ENCODE assay signal across 11 cellular contexts in genomic region chr3:50156549-50156948, GRCh38. TPM values are rescaled to one million over a fixed set of nuclear protein-coding genes. Genes with fewer than 3 reads are reported as not detected.
A peak's percentile ranks its signal among the peaks of the same experiment; 100 is the strongest.
DNase-seq lines count a peak whose midpoint lies in the region; ATAC-seq and TF ChIP-seq lines count a peak whose summit lies in the region.
"Had no signal": no experiment of that assay in that cellular context is flagged by ENCODE, and none has a peak within 500 bp of the region (broad histone marks: within the 10 kb centered on the region; RNA-seq: fewer than 3 reads in every experiment).

No MANE protein-coding gene starts in this region.

- H3K27ac ChIP-seq in BLaER1 (peak overlapping the region; percentile 85), right cardiac atrium (ENCODE audit: low read length) (peak overlapping the region; percentile 32), prostate gland (peak overlapping the region; percentile 83)

- peaks cover 40% of the 10 kb centered on the region for H4K20me1 ChIP-seq in BLaER1

- peak overlapping the region; percentile 85 for H3K9ac ChIP-seq in BLaER1

- no peak for ATAC-seq in right cardiac atrium
- ATAC-seq in GM18867 (IDR thresholded peaks at IDR 0.05; ENCODE audit: unreplicated experiment): no peak
- ATAC-seq in GM21576 (IDR thresholded peaks at IDR 0.05; ENCODE audit: unreplicated experiment): no peak

- H3K27me3 ChIP-seq in BLaER1: peaks cover 11% of the 10 kb centered on the region
- no peaks in the 10 kb centered on the region for H3K27me3 ChIP-seq in right cardiac atrium (ENCODE audit: control insufficient read depth, insufficient read depth)
- H3K27me3 ChIP-seq in prostate gland (replicated peaks; ENCODE audit: insufficient read depth): no peaks in the 10 kb centered on the region

- WGBS in right cardiac atrium: 58% methylated on average over 7 of the region's 7 CpGs
- WGBS in prostate gland: 28% methylated on average over 7 of the region's 7 CpGs

- TF ChIP-seq CTCF in WI38 (IDR thresholded peaks at IDR 0.05; ENCODE audit: low read depth, low read length): no peak
- TF ChIP-seq CTCF in prostate gland (IDR thresholded peaks at IDR 0.05): no peak

- peak in 1 of 3 donors; percentile 56 for DNase-seq in right cardiac atrium
- no peak for DNase-seq in prostate gland (ENCODE audit: low spot score)
- no peak for DNase-seq in stimulated activated naive CD4-positive, alpha-beta T cell (lab: John Stamatoyannopoulos, UW)
- DNase-seq in NCI-H345 treated with DMSO at 0.1 percent for 48 hours (lab: John Stamatoyannopoulos, UW; ENCODE audit: unreplicated experiment): no peak
- DNase-seq: activated CD8-positive, alpha-beta memory T cell treated with anti-CD3 and anti-CD28 coated beads, Interleukin-2, amount 50 U/mL, for 48 hours; NCI-H2107 had no signal

- peaks cover 28% of the 10 kb centered on the region for H3K36me3 ChIP-seq in BLaER1
- H3K36me3 ChIP-seq in prostate gland: no peaks in the 10 kb centered on the region

- H3K4me1 ChIP-seq in BLaER1: peaks cover 66% of the 10 kb centered on the region
- no peaks in the 10 kb centered on the region for H3K4me1 ChIP-seq in right cardiac atrium (ENCODE audit: control insufficient read depth, insufficient read depth, low read length)
- peaks cover 33% of the 10 kb centered on the region for H3K4me1 ChIP-seq in prostate gland (replicated peaks)

- H3K4me3 ChIP-seq in BLaER1: peak overlapping the region; percentile 79
- H3K4me3 ChIP-seq in WI38 (ENCODE audit: low read depth, low read length): peak overlapping the region; percentile 63
- peak overlapping the region; percentile 60 for H3K4me3 ChIP-seq in right cardiac atrium (ENCODE audit: low read length)
- peak overlapping the region; percentile 53 to 66 for H3K4me3 ChIP-seq in prostate gland

- no peaks in the 10 kb centered on the region for H3K9me3 ChIP-seq in BLaER1
- H3K9me3 ChIP-seq in right cardiac atrium (ENCODE audit: control insufficient read depth, low read length): no peaks in the 10 kb centered on the region
- H3K9me3 ChIP-seq in prostate gland: no peaks in the 10 kb centered on the region

- intact Hi-C loops in right cardiac atrium (cut with DNase I): loop anchor here in 1 of 4 donors (2.0 kb wide), 1 partner anchor 32 kb away; no protein-coding TSS in a partner anchor
- intact Hi-C loops in prostate gland (cut with DNase I): no loop called here

- H3K4me2 ChIP-seq in BLaER1: peak overlapping the region; percentile 98

- TF ChIP-seq POLR2A in prostate gland (IDR thresholded peaks at IDR 0.05): no peak

RNA-seq across cellular contexts. Expression of gene SEMA3F, which starts 1.4 kb away (rescaled TPM):
- 10 to 100 TPM in 2 of 4 donors, 1 to 10 TPM in 2; 7.3 to 15.2 (median 9.4) TPM for total RNA-seq in right cardiac atrium
- polyA plus RNA-seq in right cardiac atrium: 10.2 TPM
- 10 to 100 TPM; 43.3 to 71.8 TPM for total RNA-seq in prostate gland

RNA-seq across cellular contexts. Expression of gene GNAT1, which starts 34.9 kb away (rescaled TPM):
- total RNA-seq in right cardiac atrium: not detected
- not detected for polyA plus RNA-seq in right cardiac atrium
- total RNA-seq in prostate gland: not detected
- total RNA-seq: mucosa of gallbladder had no signal

RNA-seq across cellular contexts. Expression of gene SLC38A3, which starts 48.5 kb away (rescaled TPM):
- total RNA-seq in right cardiac atrium: 10 to 100 TPM in 1 of 4 donors, 1 to 10 TPM in 3; 5.0 to 10.4 (median 8.9) TPM
- polyA plus RNA-seq in right cardiac atrium: 5.4 TPM
- total RNA-seq in prostate gland: 1 to 10 TPM in 1 of 2 donors, under 1 TPM in 1; 0.41 to 4.0 TPM

Comparison
In these comparisons a context has a peak if more than half of its experiments do, and no peak if none do; other contexts are left out.
1. H3K27ac ChIP-seq: peak in every context shown above with its lines; median percentile 85 in BLaER1; 83 in prostate gland; 32 in right cardiac atrium.